13 cellular contexts compared by ENCODE assay signal in genomic region chr7:99975782-99976521, GRCh38. TPM values are rescaled to one million over a fixed set of nuclear protein-coding genes. Genes with fewer than 3 reads are reported as not detected.
DNase-seq lines count a peak whose midpoint lies in the region; ATAC-seq and TF ChIP-seq lines count a peak whose summit lies in the region.
"Had no signal": no experiment of that assay in that cellular context is flagged by ENCODE, and none has a peak within 500 bp of the region (broad histone marks: within the 10 kb centered on the region; RNA-seq: fewer than 3 reads in every experiment).

TSS of gene AZGP1 (minus strand) at chr7:99976031. CDS start at chr7:99976020, 11 bp downstream.

- peak within 1 kb of the TSS; percentile 73 for H2AFZ ChIP-seq in Loucy (ENCODE audit: low read length)

- no peak for TF ChIP-seq POLR2A in breast epithelium (IDR thresholded peaks at IDR 0.05)

- H3K27ac ChIP-seq in 22Rv1 = peak within 1 kb of the TSS; percentile 68
- peak within 1 kb of the TSS; percentile 81 to 83 for H3K27ac ChIP-seq in breast epithelium
- H3K27ac ChIP-seq in liver (ENCODE audit: low read depth in 1 of 2, low read length in 2 of 2) = peak within 1 kb of the TSS; percentile 91 to 97
- H3K27ac ChIP-seq: adrenal gland, sigmoid colon had no signal

- H4K20me1 ChIP-seq in Loucy (ENCODE audit: insufficient read depth, low read length, poor library complexity, severe bottlenecking) = no peaks in the 10 kb centered on the region

- no peak within 1 kb of the TSS for H3K4me2 ChIP-seq in Loucy (ENCODE audit: low read depth, low read length, poor library complexity, severe bottlenecking)

- H3K4me1 Mint-ChIP-seq in T-helper 17 cell = peaks cover 4% of the 10 kb centered on the region

- in situ Hi-C loops in GM13976 (cut with MboI; ENCODE audit: low sequenced_read_pairs, unreplicated experiment) = no loop called here

- H3K4me3 ChIP-seq in Loucy (ENCODE audit: low read length, poor library complexity, severe bottlenecking) = no peak within 1 kb of the TSS
- H3K4me3 ChIP-seq in breast epithelium = peak within 1 kb of the TSS in 2 of 3 donors; percentile 61 to 67
- H3K4me3 ChIP-seq in liver (ENCODE audit: low read depth in 1 of 3, low read length in 3 of 3) = peak within 1 kb of the TSS; percentile 34 to 82 (median 82)
- H3K4me3 ChIP-seq: adrenal gland, sigmoid colon had no signal

- no peaks in the 10 kb centered on the region for H3K79me2 ChIP-seq in Loucy (ENCODE audit: insufficient read depth, low read length)

- DNase-seq in breast epithelium (ENCODE audit: low spot score in 2 of 2) (peak; percentile 84 to 85), GM13976 (ENCODE audit: low spot score) (no peak), T-helper 17 cell (no peak), NCI-H82 treated with DMSO at 0.1 percent for 48 hours (lab: John Stamatoyannopoulos, UW; ENCODE audit: unreplicated experiment) (no peak)
- DNase-seq: activated B cell treated with CpG ODN at 0.5 μM for 24 hours, adrenal gland, NCI-H748 treated with DMSO at 0.1 percent for 48 hours, sigmoid colon had no signal

- H3K9me2 ChIP-seq in Loucy (replicated peaks; ENCODE audit: low read depth, low read length) = no peaks in the 10 kb centered on the region

- no peaks in the 10 kb centered on the region for H3K36me3 Mint-ChIP-seq in T-helper 17 cell (ENCODE audit: low read depth)

- no peaks in the 10 kb centered on the region for H3F3A ChIP-seq in Loucy (ENCODE audit: low read depth)

- peaks cover 50% of the 10 kb centered on the region for H3K27me3 Mint-ChIP-seq in T-helper 17 cell

- intact Hi-C loops in breast epithelium (cut with DNase I; ENCODE audit: low total_unique reads) = no loop called here

- TF ChIP-seq RAD21 in liver (IDR thresholded peaks at IDR 0.05) = peak in 1 of 2 donors; percentile 28

- H3K36me3 ChIP-seq in Loucy (ENCODE audit: insufficient read depth, low read length) (no peaks in the 10 kb centered on the region), breast epithelium (no peaks in the 10 kb centered on the region), liver (ENCODE audit: control insufficient read depth in 4 of 4, insufficient read depth in 3 of 4, low read depth in 1 of 4, low read length in 3 of 4) (peaks cover 0 to 10% (median 5%) of the 10 kb centered on the region in 4 donors)
- H3K36me3 ChIP-seq: adrenal gland, sigmoid colon had no signal

- ATAC-seq in GM19455 (IDR thresholded peaks at IDR 0.05; ENCODE audit: unreplicated experiment) (no peak), T-helper 17 cell (no peak)

- H3K9me3 ChIP-seq in Loucy (ENCODE audit: insufficient read depth, low read depth, low read length) = no peaks in the 10 kb centered on the region
- no peaks in the 10 kb centered on the region for H3K9me3 ChIP-seq in breast epithelium
- H3K9me3 ChIP-seq in liver (ENCODE audit: control insufficient read depth in 4 of 4, low read length in 3 of 4) = no peaks in the 10 kb centered on the region
- peaks cover 3% of the 10 kb centered on the region for H3K9me3 ChIP-seq in T-helper 17 cell (ENCODE audit: control insufficient read depth, low read length, poor library complexity, severe bottlenecking)
- H3K9me3 ChIP-seq: adrenal gland, sigmoid colon had no signal

- H3K4me1 ChIP-seq in Loucy (ENCODE audit: insufficient read depth, low read length, poor library complexity, severe bottlenecking) = no peaks in the 10 kb centered on the region
- no peaks in the 10 kb centered on the region for H3K4me1 ChIP-seq in breast epithelium
- H3K4me1 ChIP-seq in liver (ENCODE audit: control insufficient read depth in 4 of 4, insufficient read depth in 4 of 4, low read length in 3 of 4) = peaks cover 19 to 41% (median 30%) of the 10 kb centered on the region in 4 donors
- H3K4me1 ChIP-seq: adrenal gland, sigmoid colon had no signal

- TF ChIP-seq CTCF in 22Rv1 (IDR thresholded peaks at IDR 0.05) (no peak), Loucy (conservative IDR thresholded peaks at IDR 0.05; ENCODE audit: low read length) (no peak), breast epithelium (IDR thresholded peaks at IDR 0.05) (peak in 1 of 3 donors; percentile 7), liver (IDR thresholded peaks at IDR 0.05; ENCODE audit: low read depth, low read length, missing input control) (no peak), GM13976 (IDR thresholded peaks at IDR 0.05; ENCODE audit: borderline replicate concordance, control extremely low read depth, extremely low read depth, insufficient read depth, missing control alignments) (no peak)

- H3K9ac ChIP-seq in Loucy (ENCODE audit: low read depth, low read length, poor library complexity, severe bottlenecking) (no peak within 1 kb of the TSS), liver (ENCODE audit: low read depth in 1 of 2, low read length in 2 of 2) (peak within 1 kb of the TSS; percentile 70 to 89)

- WGBS in liver = 23% methylated on average over 5 of the region's 5 CpGs

- no peak within 1 kb of the TSS for H3K4me3 Mint-ChIP-seq in T-helper 17 cell
- H3K4me3 Mint-ChIP-seq: activated B cell treated with CpG ODN at 0.5 μM for 24 hours had no signal

- no peak within 1 kb of the TSS for H3K27ac Mint-ChIP-seq in T-helper 17 cell
- H3K27ac Mint-ChIP-seq: activated B cell treated with CpG ODN at 0.5 μM for 24 hours had no signal

- H3K27me3 ChIP-seq in Loucy (ENCODE audit: insufficient read depth, low read length, poor library complexity, severe bottlenecking) (no peaks in the 10 kb centered on the region), breast epithelium (no peaks in the 10 kb centered on the region), liver (ENCODE audit: control insufficient read depth in 4 of 4, insufficient read depth in 4 of 4, low read length in 3 of 4) (no peaks in the 10 kb centered on the region)
- H3K27me3 ChIP-seq: adrenal gland had no signal

TF ChIP-seq in liver, 16 proteins besides CTCF, POLR2A, EP300 and RAD21 (continues in another document):
- TF ChIP-seq FOXA2 (IDR thresholded peaks at IDR 0.05) = peak; percentile 80
- TF ChIP-seq SP1 (IDR thresholded peaks at IDR 0.05) = peak; percentile 98
- peak in 1 of 2 donors; percentile 61 for TF ChIP-seq GABPA (IDR thresholded peaks at IDR 0.05 in 1 of 2, conservative IDR thresholded peaks at IDR 0.05 in 1 of 2)
- TF ChIP-seq ZBTB33 (IDR thresholded peaks at IDR 0.05) = peak; percentile 66
- peak; percentile 78 for TF ChIP-seq FOXA1 (IDR thresholded peaks at IDR 0.05)
- peak; percentile 84 for TF ChIP-seq HNF4G (IDR thresholded peaks at IDR 0.05)
- TF ChIP-seq REST (IDR thresholded peaks at IDR 0.05) = peak; percentile 96
- peak; percentile 82 for TF ChIP-seq ATF3 (IDR thresholded peaks at IDR 0.05)
- no peak for TF ChIP-seq NR2F2 (IDR thresholded peaks at IDR 0.05)
- TF ChIP-seq HNF4A (conservative IDR thresholded peaks at IDR 0.05) = peak; percentile 88 to 94
- peak; percentile 56 for TF ChIP-seq MAX (IDR thresholded peaks at IDR 0.05)
- TF ChIP-seq YY1 (IDR thresholded peaks at IDR 0.05) = peak; percentile 59
- TF ChIP-seq RXRA (IDR thresholded peaks at IDR 0.05) = peak; percentile 78 to 92
- peak in 1 of 2 donors; percentile 59 for TF ChIP-seq EGR1 (IDR thresholded peaks at IDR 0.05; ENCODE audit: low read depth in 2 of 2)
- TF ChIP-seq TAF1 (conservative IDR thresholded peaks at IDR 0.05) = peak; percentile 99

RNA-seq across cellular contexts. Expression of gene AZGP1, which starts in this region (rescaled TPM):
- total RNA-seq in breast epithelium (1,000 to 10,000 TPM in 2 of 3 donors, 10 to 100 TPM in 1; 40.0 to 4,981 (median 3,161) TPM), liver (100 to 1,000 TPM in 1 of 2 donors, 10 to 100 TPM in 1; 99.5 to 952 TPM), T-helper 17 cell (not detected)
- 1,000 to 10,000 TPM; 1,348 to 2,721 TPM for polyA plus RNA-seq in liver
- total RNA-seq: activated B cell treated with CpG ODN at 0.5 μM for 24 hours, epithelial cell of proximal tubule had no signal

Comparison
In these comparisons a context has a peak if more than half of its experiments do, and no peak if none do; other contexts are left out.
1. RNA of gene AZGP1 (total RNA-seq): 40.0 to 4,981 TPM in breast epithelium and 99.5 to 952 TPM in liver; not detected in T-helper 17 cell; every median in the first group is over 10 times any median in the second.
2. DNase-seq: peak in breast epithelium (2 of 2); none in GM13976 (single experiment), T-helper 17 cell (0 of 3) and NCI-H82 treated with DMSO at 0.1 percent for 48 hours (single experiment).
3. Peak in every context shown above with its lines, with median percentiles within 50 percentile points of each other: H3K27ac ChIP-seq.